13 cellular contexts compared by ENCODE assay signal in genomic region chr10:88390041-88390440, GRCh38.
DNase-seq lines count a peak whose midpoint lies in the region; ATAC-seq, FAIRE-seq and TF ChIP-seq lines count a peak whose summit lies in the region.
"Had no signal": no experiment of that assay in that cellular context is flagged by ENCODE, and none has a peak within 500 bp of the region (broad histone marks: within the 10 kb centered on the region; RNA-seq: fewer than 3 reads in every experiment).

No MANE protein-coding gene starts in this region.

- H3K27ac ChIP-seq in Karpas-422 (ENCODE audit: low read length) (peak overlapping the region; percentile 100), gastrocnemius medialis (peak overlapping the region in 3 of 4 donors; percentile 5 to 44 (median 22))
- H3K27ac ChIP-seq: RWPE1, SJCRH30 had no signal

- H3K79me2 ChIP-seq in Karpas-422 (ENCODE audit: low read length) = no peaks in the 10 kb centered on the region

- no peak for TF ChIP-seq POLR2A in gastrocnemius medialis (IDR thresholded peaks at IDR 0.05)
- TF ChIP-seq POLR2A in H54 (IDR thresholded peaks at IDR 0.05; ENCODE audit: low read depth, low read length) = no peak

- H3K9me3 ChIP-seq in Karpas-422 (ENCODE audit: low read length) (no peaks in the 10 kb centered on the region), adipocyte (ENCODE audit: control insufficient read depth, low read length) (no peaks in the 10 kb centered on the region), gastrocnemius medialis (no peaks in the 10 kb centered on the region)
- H3K9me3 ChIP-seq: SJCRH30 had no signal

- H3K4me2 ChIP-seq in Karpas-422 (ENCODE audit: low read depth, low read length, poor library complexity, severe bottlenecking) = peak overlapping the region; percentile 57

- in situ Hi-C loops in G401 (cut with HindIII; ENCODE audit: low sequenced_read_pairs) = no loop called here
- in situ Hi-C loops in gastrocnemius medialis (cut with MboI; ENCODE audit: low sequenced_read_pairs in 4 of 4) = loop anchor here in 2 of 4 donors (10.0 kb wide), 1 partner anchor 535 kb away; no protein-coding TSS in a partner anchor

- intact Hi-C loops in gastrocnemius medialis (cut with DNase I; ENCODE audit: low total_unique reads) = no loop called here

- no peak for ATAC-seq in gastrocnemius medialis

- H3K36me3 ChIP-seq in Karpas-422 (ENCODE audit: insufficient read depth, low read length) (no peaks in the 10 kb centered on the region), adipocyte (ENCODE audit: control insufficient read depth, insufficient read depth, low read length, severe bottlenecking) (no peaks in the 10 kb centered on the region), gastrocnemius medialis (no peaks in the 10 kb centered on the region)
- H3K36me3 ChIP-seq: SJCRH30 had no signal

- H3K27me3 ChIP-seq in Karpas-422 (ENCODE audit: low read length) = no peaks in the 10 kb centered on the region
- H3K27me3 ChIP-seq in adipocyte (replicated peaks; ENCODE audit: control insufficient read depth, insufficient read depth, low read length) = no peaks in the 10 kb centered on the region
- H3K27me3 ChIP-seq in gastrocnemius medialis = no peaks in the 10 kb centered on the region
- H3K27me3 ChIP-seq: SJCRH30 had no signal

- H2AFZ ChIP-seq in Karpas-422 (ENCODE audit: low read length) = peak overlapping the region; percentile 81

- no peak for FAIRE-seq in H54 (lab: Jason Lieb, UNC)

- DNase-seq in G401 (ENCODE audit: low spot score) (peak; percentile 75), Karpas-422 (no peak), adipocyte (ENCODE audit: low read depth) (no peak), gastrocnemius medialis (no peak), AG20443 (ENCODE audit: low spot score) (no peak), H54 (ENCODE audit: insufficient read length, low spot score) (no peak), NCI-H526 (lab: John Stamatoyannopoulos, UW) (no peak)
- DNase-seq: DMS 273 treated with DMSO at 0.1 percent for 48 hours, NCI-H1930, NCI-H2171 treated with DMSO at 0.1 percent for 48 hours, NCI-H510A had no signal

- H3K9me2 ChIP-seq in Karpas-422 (replicated peaks; ENCODE audit: insufficient read depth, low read length) = no peaks in the 10 kb centered on the region

- peak overlapping the region; percentile 61 for H3K9ac ChIP-seq in Karpas-422 (ENCODE audit: low read length)
- peak overlapping the region; percentile 45 for H3K9ac ChIP-seq in adipocyte (ENCODE audit: low read length)

- H4K20me1 ChIP-seq in Karpas-422 (ENCODE audit: insufficient read depth, low read depth, low read length) = no peaks in the 10 kb centered on the region

- no peak for TF ChIP-seq CTCF in gastrocnemius medialis (IDR thresholded peaks at IDR 0.05 in 4 of 5, conservative IDR thresholded peaks at IDR 0.05 in 1 of 5)

- H3K4me3 ChIP-seq in Karpas-422 (ENCODE audit: low read length) (peak overlapping the region; percentile 33; the same call in 1 of the 2 replicates), adipocyte (ENCODE audit: low read length) (no peak overlapping the region), gastrocnemius medialis (no peak overlapping the region)
- H3K4me3 ChIP-seq: SJCRH30 had no signal

- H3K4me1 ChIP-seq in Karpas-422 (ENCODE audit: low read length) = peaks cover 70% of the 10 kb centered on the region
- peaks cover 41% of the 10 kb centered on the region for H3K4me1 ChIP-seq in adipocyte (ENCODE audit: control insufficient read depth, insufficient read depth, low read length)
- peaks cover 12 to 20% of the 10 kb centered on the region in 2 donors for H3K4me1 ChIP-seq in gastrocnemius medialis
- H3K4me1 ChIP-seq: SJCRH30 had no signal
